ENCODE assay signal across 18 cellular contexts in the genomic region with DNA sequence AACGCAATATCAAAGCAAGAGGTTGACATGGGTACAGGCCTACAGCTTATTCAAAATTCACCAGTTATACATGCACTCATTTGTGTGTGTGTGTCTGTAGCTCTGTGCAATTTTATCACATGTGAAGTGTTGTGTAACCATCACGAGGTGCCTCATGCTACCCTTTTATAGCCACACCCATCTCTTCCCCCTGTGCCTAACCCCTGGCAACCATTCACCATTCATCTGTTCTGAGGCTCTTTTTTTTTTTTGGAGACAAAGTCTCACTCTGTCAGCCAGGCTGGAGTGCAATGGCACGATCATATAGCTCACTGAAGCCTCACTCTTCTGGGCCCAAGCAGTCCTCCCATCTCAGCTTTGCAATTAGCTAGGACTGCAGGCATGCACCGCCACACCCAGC.
DNase-seq lines count a peak whose midpoint lies in the region; ATAC-seq and TF ChIP-seq lines count a peak whose summit lies in the region.
"Had no signal": no experiment of that assay in that cellular context is flagged by ENCODE, and none has a peak within 500 bp of the region (broad histone marks: within the 10 kb centered on the region; RNA-seq: fewer than 3 reads in every experiment).

No MANE protein-coding gene starts in this region.

- H3K9me3 Mint-ChIP-seq in osteocyte (ENCODE audit: unreplicated experiment), result no peaks in the 10 kb centered on the region
- H3K9me3 Mint-ChIP-seq in stimulated activated naive CD8-positive, alpha-beta T cell treated with anti-CD3 and anti-CD28 coated beads, Interleukin-15, amount 100 ng/mL, for 72 hours, result no peaks in the 10 kb centered on the region
- H3K9me3 Mint-ChIP-seq: activated naive CD4-positive, alpha-beta T cell treated with anti-CD3 and anti-CD28 coated beads for 36 hours; effector memory CD8-positive, alpha-beta T cell had no signal

- TF ChIP-seq CTCF in psoas muscle (IDR thresholded peaks at IDR 0.05) (no peak), osteocyte (IDR thresholded peaks at IDR 0.05) (no peak), WERI-Rb-1 (IDR thresholded peaks at IDR 0.05; ENCODE audit: low read depth, low read length) (no peak)

- H3K4me1 ChIP-seq in psoas muscle, result peaks cover 5% of the 10 kb centered on the region
- H3K4me1 ChIP-seq: body of pancreas, tibial artery had no signal

- H3K36me3 Mint-ChIP-seq in osteocyte (ENCODE audit: unreplicated experiment), result peaks cover 9% of the 10 kb centered on the region

- H3K4me3 ChIP-seq in psoas muscle, result no peak overlapping the region
- H3K4me3 ChIP-seq in WERI-Rb-1 (ENCODE audit: low read depth, low read length), result no peak overlapping the region
- H3K4me3 ChIP-seq: body of pancreas, tibial artery had no signal

- no peaks in the 10 kb centered on the region for H3K27me3 ChIP-seq in psoas muscle (ENCODE audit: insufficient read depth in 3 of 3, low read length in 2 of 3)
- no peaks in the 10 kb centered on the region for H3K27me3 ChIP-seq in WERI-Rb-1 (ENCODE audit: insufficient read depth, low read depth, severe bottlenecking)
- H3K27me3 ChIP-seq: body of pancreas, tibial artery had no signal

- no peaks in the 10 kb centered on the region for H3K27me3 Mint-ChIP-seq in osteocyte (ENCODE audit: unreplicated experiment)
- H3K27me3 Mint-ChIP-seq in stimulated activated naive CD8-positive, alpha-beta T cell treated with anti-CD3 and anti-CD28 coated beads, Interleukin-15, amount 100 ng/mL, for 72 hours, result no peaks in the 10 kb centered on the region
- H3K27me3 Mint-ChIP-seq: effector memory CD8-positive, alpha-beta T cell; progenitor cell of endocrine pancreas; T-helper 17 cell had no signal

- peak overlapping the region; percentile 2 for H3K27ac ChIP-seq in psoas muscle
- H3K27ac ChIP-seq in WERI-Rb-1, result no peak overlapping the region
- H3K27ac ChIP-seq: body of pancreas, tibial artery had no signal

- H3K4me1 Mint-ChIP-seq in osteocyte (ENCODE audit: unreplicated experiment), result no peaks in the 10 kb centered on the region
- H3K4me1 Mint-ChIP-seq in stimulated activated naive CD8-positive, alpha-beta T cell treated with anti-CD3 and anti-CD28 coated beads, Interleukin-15, amount 100 ng/mL, for 72 hours, result peaks cover 26% of the 10 kb centered on the region

- H3K9me3 ChIP-seq in psoas muscle, result no peaks in the 10 kb centered on the region
- H3K9me3 ChIP-seq in WERI-Rb-1 (ENCODE audit: severe bottlenecking), result no peaks in the 10 kb centered on the region
- H3K9me3 ChIP-seq: body of pancreas, tibial artery had no signal

- no peak overlapping the region for H3K27ac Mint-ChIP-seq in osteocyte (ENCODE audit: unreplicated experiment)
- H3K27ac Mint-ChIP-seq in stimulated activated naive CD8-positive, alpha-beta T cell treated with anti-CD3 and anti-CD28 coated beads, Interleukin-15, amount 100 ng/mL, for 72 hours, result no peak overlapping the region
- H3K27ac Mint-ChIP-seq: activated naive CD4-positive, alpha-beta T cell treated with anti-CD3 and anti-CD28 coated beads for 36 hours; progenitor cell of endocrine pancreas had no signal

- ATAC-seq in psoas muscle, result peak; percentile 15 to 74 (median 56)
- ATAC-seq in stimulated activated naive CD8-positive, alpha-beta T cell treated with anti-CD3 and anti-CD28 coated beads, Interleukin-15, amount 100 ng/mL, for 72 hours, result no peak
- ATAC-seq: body of pancreas; effector memory CD8-positive, alpha-beta T cell; left colon; T-helper 17 cell had no signal

- H3K36me3 ChIP-seq in psoas muscle (ENCODE audit: insufficient read depth in 1 of 2, low read depth in 1 of 2) (peaks cover 0 to 4% of the 10 kb centered on the region in 2 donors), WERI-Rb-1 (peaks cover 26% of the 10 kb centered on the region)

- DNase-seq in COLO829 (ENCODE audit: low spot score), result peak; percentile 58
- peak; percentile 30 for DNase-seq in OCI-M1 (lab: John Stamatoyannopoulos, UW)
- DNase-seq in fibroblast of peridontal ligament (ENCODE audit: extremely low read depth), result peak; percentile 39
- no peak for DNase-seq in psoas muscle
- no peak for DNase-seq in osteocyte (ENCODE audit: extremely low spot score, unreplicated experiment)
- no peak for DNase-seq in stimulated activated naive CD4-positive, alpha-beta T cell treated with Interleukin-2 at 50 U/mL for 16 hours (lab: John Stamatoyannopoulos, UW)
- no peak for DNase-seq in WERI-Rb-1
- DNase-seq in stimulated activated naive CD8-positive, alpha-beta T cell treated with anti-CD3 and anti-CD28 coated beads, Interleukin-15, amount 100 ng/mL, for 72 hours, result no peak
- DNase-seq: activated naive CD4-positive, alpha-beta T cell treated with anti-CD3 and anti-CD28 coated beads for 36 hours; body of pancreas; DMS 273 treated with DMSO at 0.1 percent for 48 hours; effector memory CD8-positive, alpha-beta T cell; left colon; NCI-H187 treated with DMSO at 0.1 percent for 48 hours; NCI-H774; T-helper 17 cell had no signal

- 53 to 67% (median 59%) methylated on average over 4 of the region's 4 CpGs for WGBS in psoas muscle, 3 donors

- intact Hi-C loops in psoas muscle (cut with DNase I), result loop anchor here in 1 of 2 donors (10.0 kb wide), 1 partner anchor 79 kb away; a partner anchor contains a TSS

- no peak overlapping the region for H3K4me3 Mint-ChIP-seq in osteocyte (ENCODE audit: unreplicated experiment)
- no peak overlapping the region for H3K4me3 Mint-ChIP-seq in stimulated activated naive CD8-positive, alpha-beta T cell treated with anti-CD3 and anti-CD28 coated beads, Interleukin-15, amount 100 ng/mL, for 72 hours
- H3K4me3 Mint-ChIP-seq: activated naive CD4-positive, alpha-beta T cell treated with anti-CD3 and anti-CD28 coated beads for 36 hours; effector memory CD8-positive, alpha-beta T cell; T-helper 17 cell had no signal

Comparison
In these comparisons a context has a peak if more than half of its experiments do, and no peak if none do; other contexts are left out.
1. DNase-seq: peak in COLO829 (single experiment), OCI-M1 (single experiment) and fibroblast of peridontal ligament (single experiment); none in psoas muscle (0 of 2), osteocyte (single experiment), stimulated activated naive CD4-positive, alpha-beta T cell treated with Interleukin-2 at 50 U/mL for 16 hours (single experiment), WERI-Rb-1 (single experiment) and stimulated activated naive CD8-positive, alpha-beta T cell treated with anti-CD3 and anti-CD28 coated beads, Interleukin-15, amount 100 ng/mL, for 72 hours (0 of 2).